1 cellular context compared by ENCODE assay signal in the genomic region with DNA sequence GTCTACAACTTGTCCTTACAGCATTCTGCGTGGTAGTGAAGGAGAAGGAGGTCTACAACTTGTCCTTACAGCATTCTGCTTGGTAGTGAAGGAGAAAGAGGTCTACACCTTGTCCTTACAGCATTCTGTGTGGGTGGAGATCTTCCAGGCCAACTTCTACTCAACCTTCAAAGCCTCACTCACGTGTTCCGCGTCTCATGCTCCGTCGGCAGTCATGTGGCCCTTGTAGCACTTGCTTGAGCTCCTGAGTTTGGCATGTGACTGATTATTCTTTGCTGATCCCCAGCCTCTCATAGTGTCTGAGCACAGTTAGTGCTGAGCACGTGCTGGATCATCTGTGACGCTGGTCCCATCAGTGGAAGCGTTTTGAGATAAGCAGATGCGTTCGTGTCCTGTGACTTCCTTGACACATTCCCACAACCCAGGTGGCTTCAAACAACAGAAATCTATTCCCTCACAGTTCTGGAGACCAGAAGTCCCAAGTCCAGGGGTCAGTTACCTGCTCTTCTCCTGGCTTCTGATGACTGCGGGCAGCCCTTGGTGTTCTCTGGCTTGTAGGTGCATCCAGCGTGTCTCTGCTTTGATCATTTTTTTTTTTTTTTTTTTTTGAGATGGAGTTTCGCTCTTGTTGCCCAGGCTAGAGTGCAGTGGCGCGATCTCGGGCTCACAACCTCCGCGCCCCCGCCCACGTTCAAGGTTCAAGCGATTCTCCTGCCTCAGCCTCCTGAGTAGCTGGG.
TF ChIP-seq lines count a peak whose summit lies in the region.

No MANE protein-coding gene starts in this region.

TF ChIP-seq in HepG2, 621 proteins besides CTCF, POLR2A, EP300 and RAD21 (continued from another document and continues in another):
- TF ChIP-seq LRRFIP1 (CRISPR knock-in tag; conservative IDR thresholded peaks at IDR 0.05) (no peak; the same call in 1 of the 2 replicates), CREM (IDR thresholded peaks at IDR 0.05) (peak; percentile 50; the same call in 1 of the 2 replicates), CREM (CRISPR knock-in tag; IDR thresholded peaks at IDR 0.05) (no peak), TBP (CRISPR knock-in tag; IDR thresholded peaks at IDR 0.05) (no peak), ZFY (CRISPR knock-in tag; IDR thresholded peaks at IDR 0.05) (peak; percentile 49; the same call in 1 of the 2 replicates), DNMT1 (CRISPR knock-in tag; IDR thresholded peaks at IDR 0.05) (no peak), PLRG1 (conservative IDR thresholded peaks at IDR 0.05) (no peak), CENPBD1 (CRISPR knock-in tag; IDR thresholded peaks at IDR 0.05; ENCODE audit: borderline replicate concordance, low read depth) (no peak), STAT5B (CRISPR knock-in tag; IDR thresholded peaks at IDR 0.05) (0 out of 2 replicates have a peak, but pooled peaks have one; percentile 13), ZNF329 (CRISPR knock-in tag; IDR thresholded peaks at IDR 0.05; ENCODE audit: low read depth) (no peak), ZMYM2 (CRISPR knock-in tag; IDR thresholded peaks at IDR 0.05) (peak; percentile 83), ZNF749 (CRISPR knock-in tag; IDR thresholded peaks at IDR 0.05; ENCODE audit: borderline replicate concordance) (no peak), NBN (conservative IDR thresholded peaks at IDR 0.05) (no peak), SKI (IDR thresholded peaks at IDR 0.05; ENCODE audit: partially characterized antibody) (peak; percentile 50), ZNF512 (CRISPR knock-in tag; IDR thresholded peaks at IDR 0.05) (no peak), ZEB1 (IDR thresholded peaks at IDR 0.05; ENCODE audit: insufficient replicate concordance, low read depth) (peak; percentile 97), ZNF274 (CRISPR knock-in tag; IDR thresholded peaks at IDR 0.05) (peak; percentile 46; the same call in 1 of the 2 replicates), ZNF557 (CRISPR knock-in tag; IDR thresholded peaks at IDR 0.05) (no peak), ZNF496 (CRISPR knock-in tag; IDR thresholded peaks at IDR 0.05; ENCODE audit: insufficient replicate concordance) (no peak), CCAR2 (optimal IDR thresholded peaks at IDR 0.05; ENCODE audit: low read depth, low read length) (no peak), ZNF512B (CRISPR knock-in tag; IDR thresholded peaks at IDR 0.05; ENCODE audit: borderline replicate concordance) (no peak), ZNF382 (CRISPR knock-in tag; IDR thresholded peaks at IDR 0.05; ENCODE audit: borderline replicate concordance) (no peak), ATF5 (CRISPR knock-in tag; IDR thresholded peaks at IDR 0.05; ENCODE audit: low read depth) (0 out of 2 replicates have a peak, but pooled peaks have one; percentile 37), ELF3 (CRISPR knock-in tag; IDR thresholded peaks at IDR 0.05) (peak; percentile 61), KDM6A (CRISPR knock-in tag; IDR thresholded peaks at IDR 0.05; ENCODE audit: low read depth) (peak; percentile 72; the same call in 1 of the 2 replicates), BCL6 (CRISPR knock-in tag; IDR thresholded peaks at IDR 0.05) (no peak), BRD4 (CRISPR knock-in tag; IDR thresholded peaks at IDR 0.05) (0 out of 2 replicates have a peak, but pooled peaks have one; percentile 30), MAZ (IDR thresholded peaks at IDR 0.05; ENCODE audit: borderline replicate concordance, low read depth, low read length) (no peak), MAZ (CRISPR knock-in tag; IDR thresholded peaks at IDR 0.05; ENCODE audit: low read depth) (no peak), TMF1 (CRISPR knock-in tag; IDR thresholded peaks at IDR 0.05; ENCODE audit: low read depth) (0 out of 2 replicates have a peak, but pooled peaks have one; percentile 75), PAF1 (CRISPR knock-in tag; IDR thresholded peaks at IDR 0.05) (no peak)
- TF ChIP-seq, protein P1, sequence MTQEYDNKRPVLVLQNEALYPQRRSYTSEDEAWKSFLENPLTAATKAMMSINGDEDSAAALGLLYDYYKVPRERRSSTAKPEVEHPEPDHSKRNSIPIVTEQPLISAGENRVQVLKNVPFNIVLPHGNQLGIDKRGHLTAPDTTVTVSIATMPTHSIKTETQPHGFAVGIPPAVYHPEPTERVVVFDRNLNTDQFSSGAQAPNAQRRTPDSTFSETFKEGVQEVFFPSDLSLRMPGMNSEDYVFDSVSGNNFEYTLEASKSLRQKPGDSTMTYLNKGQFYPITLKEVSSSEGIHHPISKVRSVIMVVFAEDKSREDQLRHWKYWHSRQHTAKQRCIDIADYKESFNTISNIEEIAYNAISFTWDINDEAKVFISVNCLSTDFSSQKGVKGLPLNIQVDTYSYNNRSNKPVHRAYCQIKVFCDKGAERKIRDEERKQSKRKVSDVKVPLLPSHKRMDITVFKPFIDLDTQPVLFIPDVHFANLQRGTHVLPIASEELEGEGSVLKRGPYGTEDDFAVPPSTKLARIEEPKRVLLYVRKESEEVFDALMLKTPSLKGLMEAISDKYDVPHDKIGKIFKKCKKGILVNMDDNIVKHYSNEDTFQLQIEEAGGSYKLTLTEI (CRISPR knock-in tag; conservative IDR thresholded peaks at IDR 0.05) = no peak
- TF ChIP-seq, protein P2, sequence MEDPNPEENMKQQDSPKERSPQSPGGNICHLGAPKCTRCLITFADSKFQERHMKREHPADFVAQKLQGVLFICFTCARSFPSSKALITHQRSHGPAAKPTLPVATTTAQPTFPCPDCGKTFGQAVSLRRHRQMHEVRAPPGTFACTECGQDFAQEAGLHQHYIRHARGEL (CRISPR knock-in tag; IDR thresholded peaks at IDR 0.05) = no peak
- TF ChIP-seq, protein P3, sequence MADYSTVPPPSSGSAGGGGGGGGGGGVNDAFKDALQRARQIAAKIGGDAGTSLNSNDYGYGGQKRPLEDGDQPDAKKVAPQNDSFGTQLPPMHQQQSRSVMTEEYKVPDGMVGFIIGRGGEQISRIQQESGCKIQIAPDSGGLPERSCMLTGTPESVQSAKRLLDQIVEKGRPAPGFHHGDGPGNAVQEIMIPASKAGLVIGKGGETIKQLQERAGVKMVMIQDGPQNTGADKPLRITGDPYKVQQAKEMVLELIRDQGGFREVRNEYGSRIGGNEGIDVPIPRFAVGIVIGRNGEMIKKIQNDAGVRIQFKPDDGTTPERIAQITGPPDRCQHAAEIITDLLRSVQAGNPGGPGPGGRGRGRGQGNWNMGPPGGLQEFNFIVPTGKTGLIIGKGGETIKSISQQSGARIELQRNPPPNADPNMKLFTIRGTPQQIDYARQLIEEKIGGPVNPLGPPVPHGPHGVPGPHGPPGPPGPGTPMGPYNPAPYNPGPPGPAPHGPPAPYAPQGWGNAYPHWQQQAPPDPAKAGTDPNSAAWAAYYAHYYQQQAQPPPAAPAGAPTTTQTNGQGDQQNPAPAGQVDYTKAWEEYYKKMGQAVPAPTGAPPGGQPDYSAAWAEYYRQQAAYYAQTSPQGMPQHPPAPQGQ (CRISPR knock-in tag; IDR thresholded peaks at IDR 0.05; ENCODE audit: borderline replicate concordance) = no peak
- TF ChIP-seq, protein P4, sequence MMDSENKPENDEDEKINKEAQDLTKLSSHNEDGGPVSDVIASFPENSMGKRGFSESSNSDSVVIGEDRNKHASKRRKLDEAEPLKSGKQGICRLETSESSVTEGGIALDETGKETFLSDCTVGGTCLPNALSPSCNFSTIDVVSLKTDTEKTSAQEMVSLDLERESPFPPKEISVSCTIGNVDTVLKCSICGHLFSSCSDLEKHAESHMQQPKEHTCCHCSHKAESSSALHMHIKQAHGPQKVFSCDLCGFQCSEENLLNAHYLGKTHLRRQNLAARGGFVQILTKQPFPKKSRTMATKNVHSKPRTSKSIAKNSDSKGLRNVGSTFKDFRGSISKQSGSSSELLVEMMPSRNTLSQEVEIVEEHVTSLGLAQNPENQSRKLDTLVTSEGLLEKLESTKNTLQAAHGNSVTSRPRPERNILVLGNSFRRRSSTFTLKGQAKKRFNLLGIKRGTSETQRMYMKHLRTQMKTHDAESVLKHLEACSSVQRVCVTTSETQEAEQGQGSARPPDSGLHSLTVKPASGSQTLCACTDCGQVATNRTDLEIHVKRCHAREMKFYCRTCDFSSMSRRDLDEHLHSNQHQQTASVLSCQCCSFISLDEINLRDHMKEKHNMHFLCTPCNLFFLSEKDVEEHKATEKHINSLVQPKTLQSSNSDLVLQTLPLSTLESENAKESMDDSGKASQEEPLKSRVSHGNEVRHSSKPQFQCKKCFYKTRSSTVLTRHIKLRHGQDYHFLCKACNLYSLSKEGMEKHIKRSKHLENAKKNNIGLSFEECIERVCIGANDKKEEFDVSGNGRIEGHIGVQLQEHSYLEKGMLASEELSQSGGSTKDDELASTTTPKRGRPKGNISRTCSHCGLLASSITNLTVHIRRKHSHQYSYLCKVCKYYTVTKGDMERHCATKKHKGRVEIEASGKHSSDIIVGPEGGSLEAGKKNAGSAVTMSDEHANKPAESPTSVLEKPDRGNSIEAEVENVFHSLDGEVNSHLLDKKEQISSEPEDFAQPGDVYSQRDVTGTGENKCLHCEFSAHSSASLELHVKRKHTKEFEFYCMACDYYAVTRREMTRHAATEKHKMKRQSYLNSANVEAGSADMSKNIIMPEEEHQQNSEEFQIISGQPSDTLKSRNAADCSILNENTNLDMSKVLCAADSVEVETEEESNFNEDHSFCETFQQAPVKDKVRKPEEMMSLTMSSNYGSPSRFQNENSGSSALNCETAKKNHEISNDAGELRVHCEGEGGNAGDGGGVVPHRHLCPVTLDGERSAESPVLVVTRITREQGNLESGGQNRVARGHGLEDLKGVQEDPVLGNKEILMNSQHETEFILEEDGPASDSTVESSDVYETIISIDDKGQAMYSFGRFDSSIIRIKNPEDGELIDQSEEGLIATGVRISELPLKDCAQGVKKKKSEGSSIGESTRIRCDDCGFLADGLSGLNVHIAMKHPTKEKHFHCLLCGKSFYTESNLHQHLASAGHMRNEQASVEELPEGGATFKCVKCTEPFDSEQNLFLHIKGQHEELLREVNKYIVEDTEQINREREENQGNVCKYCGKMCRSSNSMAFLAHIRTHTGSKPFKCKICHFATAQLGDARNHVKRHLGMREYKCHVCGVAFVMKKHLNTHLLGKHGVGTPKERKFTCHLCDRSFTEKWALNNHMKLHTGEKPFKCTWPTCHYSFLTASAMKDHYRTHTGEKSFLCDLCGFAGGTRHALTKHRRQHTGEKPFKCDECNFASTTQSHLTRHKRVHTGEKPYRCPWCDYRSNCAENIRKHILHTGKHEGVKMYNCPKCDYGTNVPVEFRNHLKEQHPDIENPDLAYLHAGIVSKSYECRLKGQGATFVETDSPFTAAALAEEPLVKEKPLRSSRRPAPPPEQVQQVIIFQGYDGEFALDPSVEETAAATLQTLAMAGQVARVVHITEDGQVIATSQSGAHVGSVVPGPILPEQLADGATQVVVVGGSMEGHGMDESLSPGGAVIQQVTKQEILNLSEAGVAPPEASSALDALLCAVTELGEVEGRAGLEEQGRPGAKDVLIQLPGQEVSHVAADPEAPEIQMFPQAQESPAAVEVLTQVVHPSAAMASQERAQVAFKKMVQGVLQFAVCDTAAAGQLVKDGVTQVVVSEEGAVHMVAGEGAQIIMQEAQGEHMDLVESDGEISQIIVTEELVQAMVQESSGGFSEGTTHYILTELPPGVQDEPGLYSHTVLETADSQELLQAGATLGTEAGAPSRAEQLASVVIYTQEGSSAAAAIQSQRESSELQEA (CRISPR knock-in tag; IDR thresholded peaks at IDR 0.05; ENCODE audit: not compliant biosample characterization) = no peak
